Comparison of ENCODE assay signal across 1 cellular context in the genomic region with DNA sequence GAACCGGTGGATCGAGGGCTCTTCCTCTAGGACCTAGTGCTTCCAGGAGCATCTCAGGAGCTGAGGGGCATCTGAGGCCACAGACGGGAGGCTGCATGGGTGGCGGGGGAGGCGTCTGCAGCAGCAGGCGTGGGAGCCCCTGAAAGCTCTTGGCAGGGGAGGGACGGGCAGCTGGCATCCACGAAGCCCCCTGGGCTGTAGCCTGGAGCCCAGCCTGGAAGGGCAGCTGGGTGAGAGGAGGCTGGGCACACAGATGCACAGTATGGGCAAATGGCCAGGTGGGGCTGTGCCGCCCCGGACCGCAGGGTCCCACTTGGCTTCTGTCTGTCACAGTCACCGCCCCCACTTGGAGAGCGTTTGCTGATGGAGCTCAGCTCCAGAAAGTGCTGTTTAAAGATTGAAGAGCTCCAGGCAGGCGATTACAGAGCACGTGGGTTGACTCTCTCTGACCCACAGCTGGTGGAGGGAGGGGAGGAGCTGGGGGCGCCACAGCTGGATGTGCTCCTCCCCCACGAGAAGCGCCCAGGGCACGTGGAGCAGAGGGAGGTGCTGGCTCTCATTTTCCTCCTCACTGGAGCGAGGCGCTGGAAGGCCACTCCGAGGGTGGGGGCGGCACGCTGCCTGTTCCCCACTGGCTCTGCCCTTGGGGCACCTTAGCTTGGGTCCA.
A peak's percentile ranks its signal among the peaks of the same experiment; 100 is the strongest.
TF ChIP-seq lines count a peak whose summit lies in the region.

No MANE protein-coding gene starts in this region.

TF ChIP-seq in HEK293, 187 proteins besides CTCF, POLR2A, EP300 and RAD21 (continued from another document):
- TF ChIP-seq, protein P1, sequence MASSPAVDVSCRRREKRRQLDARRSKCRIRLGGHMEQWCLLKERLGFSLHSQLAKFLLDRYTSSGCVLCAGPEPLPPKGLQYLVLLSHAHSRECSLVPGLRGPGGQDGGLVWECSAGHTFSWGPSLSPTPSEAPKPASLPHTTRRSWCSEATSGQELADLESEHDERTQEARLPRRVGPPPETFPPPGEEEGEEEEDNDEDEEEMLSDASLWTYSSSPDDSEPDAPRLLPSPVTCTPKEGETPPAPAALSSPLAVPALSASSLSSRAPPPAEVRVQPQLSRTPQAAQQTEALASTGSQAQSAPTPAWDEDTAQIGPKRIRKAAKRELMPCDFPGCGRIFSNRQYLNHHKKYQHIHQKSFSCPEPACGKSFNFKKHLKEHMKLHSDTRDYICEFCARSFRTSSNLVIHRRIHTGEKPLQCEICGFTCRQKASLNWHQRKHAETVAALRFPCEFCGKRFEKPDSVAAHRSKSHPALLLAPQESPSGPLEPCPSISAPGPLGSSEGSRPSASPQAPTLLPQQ (tag by site-specific recombination; IDR thresholded peaks at IDR 0.05): no peak
- TF ChIP-seq ZNF335 (tag by site-specific recombination; conservative IDR thresholded peaks at IDR 0.05): no peak
- TF ChIP-seq EGR2 (tag by site-specific recombination; IDR thresholded peaks at IDR 0.05; ENCODE audit: low read depth): peak; percentile 91
- no peak for TF ChIP-seq ZNF366 (tag by site-specific recombination; conservative IDR thresholded peaks at IDR 0.05)
- TF ChIP-seq ZNF341 (tag by site-specific recombination; IDR thresholded peaks at IDR 0.05; ENCODE audit: low read depth): peak; percentile 79
- TF ChIP-seq ZBTB17 (tag by site-specific recombination; IDR thresholded peaks at IDR 0.05): peak; percentile 61
